In the genomic region with DNA sequence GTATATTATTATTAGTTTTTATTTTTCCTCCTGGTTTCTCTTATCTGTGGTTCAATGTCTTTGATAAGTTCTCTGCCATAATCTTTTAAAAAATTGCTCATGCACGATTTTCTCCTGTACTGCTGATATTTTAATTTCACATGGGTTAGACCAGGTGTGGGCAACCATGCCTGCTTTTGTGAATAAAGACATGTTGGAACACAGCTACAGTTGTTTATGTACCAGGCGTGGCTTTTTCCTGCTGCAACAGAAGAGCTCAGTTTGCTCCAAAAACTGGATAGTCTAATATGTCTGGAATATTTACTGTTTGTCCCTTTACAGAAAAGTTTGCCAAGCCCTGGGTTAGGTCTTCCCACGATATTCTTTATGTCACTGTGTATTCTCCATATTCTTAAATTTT, we compare ENCODE assay signal across 17 cellular contexts.
"Had no signal": no experiment of that assay in that cellular context is flagged by ENCODE, and none has a peak within 500 bp of the region (broad histone marks: within the 10 kb centered on the region; RNA-seq: fewer than 3 reads in every experiment).

No MANE protein-coding gene starts in this region.

- H3K4me1 ChIP-seq: gastrocnemius medialis, right atrium auricular region, stomach, transverse colon had no signal

- H3K27me3 ChIP-seq: gastrocnemius medialis, right atrium auricular region, stomach, transverse colon had no signal

- FAIRE-seq: endometrium had no signal

- H3K4me3 ChIP-seq: gastrocnemius medialis, right atrium auricular region, stomach, transverse colon had no signal

- H3K9me3 ChIP-seq: gastrocnemius medialis, right atrium auricular region, stomach, transverse colon had no signal

- H3K27ac ChIP-seq: gastrocnemius medialis, right atrium auricular region, stomach, transverse colon had no signal

- H3K36me3 ChIP-seq: gastrocnemius medialis, right atrium auricular region, stomach, transverse colon had no signal

- DNase-seq: activated CD4-positive, alpha-beta memory T cell treated with anti-CD3 and anti-CD28 coated beads, Interleukin-2, amount 10 ng/mL, durations not matched to agents 7 days and 5 days; activated CD4-positive, alpha-beta T cell treated with anti-CD3 and anti-CD28 coated beads, Interleukin-2, amount 10 ng/mL, durations not matched to agents 24 days and 14 days; activated gamma-delta T cell; activated naive CD4-positive, alpha-beta T cell treated with anti-CD3 and anti-CD28 coated beads, Interleukin-2, amount 50 U/mL, for 16 hours; activated naive CD8-positive, alpha-beta T cell treated with anti-CD3 and anti-CD28 coated beads, Interleukin-2, amount 50 U/mL, for 24 hours; activated T-cell treated with anti-CD3 and anti-CD28 coated beads for 4 hours; caudate nucleus; effector CD4-positive, alpha-beta T cell; gastrocnemius medialis; hippocampal formation; left ventricle myocardium superior; midbrain; stimulated activated CD4-positive, alpha-beta T cell treated with anti-CD3 and anti-CD28 coated beads, Interleukin-1b, Interleukin-23, amount 100 ng/mL, for 48 hours; stomach; transverse colon had no signal
